ENCODE assay signal across 22 cellular contexts in the genomic region with DNA sequence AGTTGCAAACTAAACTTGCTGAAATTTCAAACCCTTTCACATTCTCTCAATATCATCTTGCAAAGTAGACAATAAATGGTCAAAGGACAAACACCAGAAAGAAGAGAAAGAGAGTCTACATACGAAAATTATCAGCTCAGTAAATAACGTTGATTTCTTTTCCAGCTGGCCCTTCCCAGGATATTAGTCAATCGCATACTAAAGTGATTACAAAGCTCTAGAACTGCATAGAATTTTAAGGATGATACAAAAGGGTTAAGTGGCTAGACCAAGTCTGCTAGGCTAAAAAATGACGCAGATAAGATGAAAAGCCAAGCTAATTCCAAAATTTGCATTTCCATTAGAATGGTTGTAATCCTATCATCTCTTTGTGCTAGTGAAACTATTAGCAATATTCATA.
DNase-seq lines count a peak whose midpoint lies in the region; ATAC-seq, FAIRE-seq and TF ChIP-seq lines count a peak whose summit lies in the region.
"Had no signal": no experiment of that assay in that cellular context is flagged by ENCODE, and none has a peak within 500 bp of the region (broad histone marks: within the 10 kb centered on the region; RNA-seq: fewer than 3 reads in every experiment).

No MANE protein-coding gene starts in this region.

- DNase-seq in D721Med (ENCODE audit: insufficient read length, low spot score) = no peak
- peak; percentile 67 for DNase-seq in PC-3
- peak; percentile 46 to 75 for DNase-seq in cardiac fibroblast (ENCODE audit: low read depth in 2 of 2)
- peak; percentile 54 to 75 for DNase-seq in foreskin keratinocyte
- no peak for DNase-seq in NAMALWA (ENCODE audit: low spot score)
- DNase-seq in OCI-M2 (lab: John Stamatoyannopoulos, UW; ENCODE audit: unreplicated experiment) = no peak
- no peak for DNase-seq in effector CD8-positive, alpha-beta T cell (lab: John Stamatoyannopoulos, UW)
- no peak for DNase-seq in foreskin melanocyte
- DNase-seq: activated CD4-positive, alpha-beta T cell treated with anti-CD3 and anti-CD28 coated beads, Interleukin-2, amount 10 ng/mL, durations not matched to agents 7 days and 5 days; activated gamma-delta T cell treated with Interleukin-2 at 50 U/mL for 16 hours; activated T-cell treated with anti-CD3 and anti-CD28 coated beads, Interleukin-2, amount 50 U/mL, for 24 hours; C1 segment of cervical spinal cord; Caco-2; colonic mucosa; glutamatergic neuron; nephron progenitor cell; ovary; stimulated activated CD4-positive, alpha-beta T cell treated with anti-CD3 and anti-CD28 coated beads, Interleukin-2, amount 100 ng/mL, for 48 hours had no signal

- POLR2A ChIA-PET in PC-3 (lab: Charles Lee; ENCODE audit: unreplicated experiment) = interaction anchor here (0.6 kb wide), 1 partner anchor 161 kb away, joined by 4 read pairs; no protein-coding TSS in a partner anchor

- peak overlapping the region; percentile 39 for H3K4me3 ChIP-seq in PC-3 (ENCODE audit: low read length)
- H3K4me3 ChIP-seq in cardiac fibroblast (replicated peaks in 1 of 2; ENCODE audit: low read depth in 2 of 2, low read length in 2 of 2) = no peak overlapping the region
- H3K4me3 ChIP-seq: colonic mucosa, esophagus muscularis mucosa, GM12878, ovary had no signal

- H4K20me1 ChIP-seq in PC-3 (ENCODE audit: low read length) = no peaks in the 10 kb centered on the region

- CTCF ChIA-PET in PC-3 (lab: Charles Lee) = no interaction called here

- no peaks in the 10 kb centered on the region for H3K79me2 ChIP-seq in PC-3 (ENCODE audit: low read length)

- H3K27me3 ChIP-seq in PC-3 (ENCODE audit: low read length) = no peaks in the 10 kb centered on the region
- H3K27me3 ChIP-seq in foreskin keratinocyte = no peaks in the 10 kb centered on the region
- H3K27me3 ChIP-seq: colonic mucosa, ovary had no signal

- H3K9me3 ChIP-seq in PC-3 (ENCODE audit: low read length) = no peaks in the 10 kb centered on the region
- H3K9me3 ChIP-seq: Caco-2, colonic mucosa, esophagus muscularis mucosa, ovary had no signal

- H2AFZ ChIP-seq in PC-3 (ENCODE audit: low read length) = peak overlapping the region; percentile 39; the same call in 1 of the 2 replicates

- peak overlapping the region; percentile 71 for H3K4me2 ChIP-seq in PC-3 (ENCODE audit: low read length)
- H3K4me2 ChIP-seq: KMS-11 had no signal

- intact Hi-C loops in PC-3 (cut with micrococcal nuclease) = no loop called here

- no TSS peak for BruUV-seq in PC-3 (replicated peaks; lab: Mats Ljungman, UMichigan)

- 0 out of 2 replicates have a peak overlapping the region, but pooled peaks have one; percentile 7 for H3K27ac ChIP-seq in PC-3 (ENCODE audit: low read length)
- peak overlapping the region; percentile 5 for H3K27ac ChIP-seq in foreskin keratinocyte
- H3K27ac ChIP-seq: colonic mucosa, esophagus muscularis mucosa, KMS-11, ovary had no signal

- H3K36me3 ChIP-seq in PC-3 (ENCODE audit: low read depth, low read length) = no peaks in the 10 kb centered on the region
- H3K36me3 ChIP-seq: colonic mucosa, esophagus muscularis mucosa, ovary had no signal

- H3K4me1 ChIP-seq in PC-3 (ENCODE audit: insufficient read depth, low read length) (peaks cover 18% of the 10 kb centered on the region), foreskin keratinocyte (peaks cover 31% of the 10 kb centered on the region)
- H3K4me1 ChIP-seq: Caco-2, colonic mucosa had no signal

- no peaks in the 10 kb centered on the region for H3K9me2 ChIP-seq in PC-3 (replicated peaks; ENCODE audit: low read length)

- TF ChIP-seq CTCF in D721Med (IDR thresholded peaks at IDR 0.05; ENCODE audit: insufficient read depth, missing control alignments) = no peak
- TF ChIP-seq CTCF in PC-3 (conservative IDR thresholded peaks at IDR 0.05; ENCODE audit: low read depth, low read length) = no peak
- no peak for TF ChIP-seq CTCF in cardiac fibroblast (IDR thresholded peaks at IDR 0.05; ENCODE audit: low read depth, low read length)
- TF ChIP-seq CTCF in foreskin keratinocyte (conservative IDR thresholded peaks at IDR 0.05) = no peak

- H3K9ac ChIP-seq in PC-3 (ENCODE audit: low read length) = no peak overlapping the region
- H3K9ac ChIP-seq: KMS-11 had no signal

- H3F3A ChIP-seq in PC-3 (ENCODE audit: low read length, unreplicated experiment) = no peaks in the 10 kb centered on the region

- peak; percentile 99 for FAIRE-seq in D721Med (lab: Jason Lieb, UNC)
- FAIRE-seq: GM12878 had no signal

- ATAC-seq in PC-3 (peak; percentile 76), foreskin keratinocyte (peak; percentile 67)
- ATAC-seq: GM12878, WTC11 had no signal

Comparison
In these comparisons a context has a peak if more than half of its experiments do, and no peak if none do; other contexts are left out.
1. DNase-seq: peak in PC-3 (single experiment), cardiac fibroblast (2 of 2) and foreskin keratinocyte (2 of 2); none in D721Med (single experiment), NAMALWA (single experiment), OCI-M2 (single experiment), effector CD8-positive, alpha-beta T cell (single experiment) and foreskin melanocyte (single experiment).